ENCODE assay signal across 8 cellular contexts in genomic region chr22:26364066-26365015, GRCh38.
A peak's percentile ranks its signal among the peaks of the same experiment; 100 is the strongest.
DNase-seq lines count a peak whose midpoint lies in the region; ATAC-seq and TF ChIP-seq lines count a peak whose summit lies in the region.

No MANE protein-coding gene starts in this region.

- H3K27me3 ChIP-seq in ascending aorta: no peaks in the 10 kb centered on the region
- no peaks in the 10 kb centered on the region for H3K27me3 ChIP-seq in smooth muscle cell (ENCODE audit: low read depth)

- TF ChIP-seq CTCF in ascending aorta (IDR thresholded peaks at IDR 0.05) (peak; percentile 32 to 58 (median 36)), smooth muscle cell (IDR thresholded peaks at IDR 0.05; ENCODE audit: borderline replicate concordance, insufficient read depth, poor library complexity, severe bottlenecking) (peak; percentile 58)

- H3K27ac ChIP-seq in ascending aorta (no peak overlapping the region), smooth muscle cell (ENCODE audit: low read depth) (no peak overlapping the region)

- no peak overlapping the region for H3K4me2 ChIP-seq in smooth muscle cell

- H3K9me3 ChIP-seq in ascending aorta: no peaks in the 10 kb centered on the region
- no peaks in the 10 kb centered on the region for H3K9me3 ChIP-seq in smooth muscle cell (replicated peaks; ENCODE audit: low read depth)

- no peaks in the 10 kb centered on the region for H3F3A ChIP-seq in smooth muscle cell (ENCODE audit: low read depth)

- H3K4me1 ChIP-seq in ascending aorta (no peaks in the 10 kb centered on the region), smooth muscle cell (ENCODE audit: low read depth) (no peaks in the 10 kb centered on the region)

- no peak overlapping the region for H2AFZ ChIP-seq in smooth muscle cell (ENCODE audit: low read depth)

- H3K36me3 ChIP-seq in ascending aorta (no peaks in the 10 kb centered on the region), smooth muscle cell (ENCODE audit: low read depth) (no peaks in the 10 kb centered on the region)

- ATAC-seq in GM21367 (IDR thresholded peaks at IDR 0.05; ENCODE audit: unreplicated experiment): peak; percentile 55
- ATAC-seq in HG03565 (IDR thresholded peaks at IDR 0.05; ENCODE audit: unreplicated experiment): no peak

- H4K20me1 ChIP-seq in smooth muscle cell (ENCODE audit: low read depth): no peaks in the 10 kb centered on the region

- H3K79me2 ChIP-seq in smooth muscle cell (ENCODE audit: low read depth): no peaks in the 10 kb centered on the region

- WGBS in smooth muscle cell (ENCODE audit: low lambda C conversion rate): 35% methylated on average over 12 of the region's 12 CpGs

- H3K9ac ChIP-seq in smooth muscle cell (ENCODE audit: low read depth): no peak overlapping the region

- peak; percentile 70 for DNase-seq in CD1c-positive myeloid dendritic cell (ENCODE audit: extremely low spot score)
- DNase-seq in NCI-H146 (lab: John Stamatoyannopoulos, UW): peak; percentile 69
- peak; percentile 34 for DNase-seq in T follicular helper cell (ENCODE audit: low read depth)
- DNase-seq in ascending aorta (ENCODE audit: low spot score in 2 of 2): no peak
- peak in 33 of 51 donors; percentile 1 to 62 (median 23) for DNase-seq in hypothalamus (lab: John Stamatoyannopoulos, UW)
- DNase-seq in smooth muscle cell (lab: John Stamatoyannopoulos, UW; ENCODE audit: unreplicated experiment): peak; percentile 4

- H3K4me3 ChIP-seq in ascending aorta (no peak overlapping the region), smooth muscle cell (no peak overlapping the region)

- intact Hi-C loops in ascending aorta (cut with DNase I): no loop called here

Comparison
In these comparisons a context has a peak if more than half of its experiments do, and no peak if none do; other contexts are left out.
1. DNase-seq: peak in CD1c-positive myeloid dendritic cell (single experiment), NCI-H146 (single experiment), T follicular helper cell (single experiment), hypothalamus (33 of 51) and smooth muscle cell (single experiment); none in ascending aorta (0 of 2).